27 cellular contexts compared by ENCODE assay signal in the genomic region with DNA sequence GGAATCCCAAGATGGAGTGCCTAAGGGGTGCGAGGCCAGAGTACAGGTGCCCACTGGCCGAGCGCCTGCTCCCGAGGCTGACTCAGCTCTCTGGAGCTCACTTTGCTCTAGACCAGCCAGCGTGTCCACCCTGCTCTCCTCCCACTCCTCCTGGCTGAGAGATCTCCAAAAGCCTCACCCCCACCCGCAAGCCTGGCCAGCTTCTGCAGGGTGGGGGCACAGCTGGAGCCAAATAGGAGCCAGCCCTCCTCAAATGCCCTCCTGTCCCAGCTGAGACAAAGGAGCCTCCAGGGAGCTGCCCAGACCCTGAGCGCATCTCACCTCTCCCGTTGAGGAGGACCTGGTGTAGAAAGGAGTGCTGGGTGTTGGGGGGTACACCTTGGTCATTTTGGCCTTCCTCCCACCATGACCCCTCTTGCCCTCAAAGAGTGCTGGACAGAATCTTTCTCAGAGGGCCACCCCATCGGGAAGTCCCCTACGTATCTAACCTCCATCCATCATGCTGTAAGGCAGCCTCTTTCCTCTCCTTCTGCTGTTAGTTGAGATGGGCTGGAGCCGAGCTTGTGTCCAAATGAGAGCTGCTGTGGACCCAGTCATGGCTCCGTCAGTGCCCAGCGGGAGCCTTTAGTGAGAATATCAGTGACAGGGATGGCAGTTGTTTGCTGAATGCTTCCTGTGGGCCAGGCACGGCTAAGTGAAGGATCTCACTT.
"Had no signal": no experiment of that assay in that cellular context is flagged by ENCODE, and none has a peak within 500 bp of the region (broad histone marks: within the 10 kb centered on the region; RNA-seq: fewer than 3 reads in every experiment).

No MANE protein-coding gene starts in this region.

- H3K27me3 ChIP-seq: Peyer's patch had no signal

- ATAC-seq: activated CD8-positive, alpha-beta memory T cell treated with anti-CD3 and anti-CD28 coated beads, Interleukin-2, amount 10 ng/mL, durations not matched to agents 7 days and 5 days; activated naive CD8-positive, alpha-beta T cell treated with anti-CD3 and anti-CD28 coated beads, Interleukin-2, amount 50 U/mL, for 24 hours; SK-N-SH treated with all-trans-retinoic acid at 6 μM for 48 hours; T-cell had no signal

- H3K27ac ChIP-seq: Peyer's patch, WERI-Rb-1 had no signal

- H3K9me3 ChIP-seq: Peyer's patch had no signal

- DNase-seq: activated CD4-positive, alpha-beta memory T cell treated with anti-CD3 and anti-CD28 coated beads, Interleukin-2, amount 10 ng/mL, durations not matched to agents 7 days and 5 days; activated CD4-positive, alpha-beta T cell treated with anti-CD3 and anti-CD28 coated beads for 1 hour; activated CD4-positive, alpha-beta T cell treated with anti-CD3 and anti-CD28 coated beads for 48 hours; activated CD4-positive, CD25-positive, alpha-beta regulatory T cell; activated CD8-positive, alpha-beta memory T cell treated with anti-CD3 and anti-CD28 coated beads for 24 hours; activated CD8-positive, alpha-beta memory T cell treated with anti-CD3 and anti-CD28 coated beads, Interleukin-2, amount 10 ng/mL, durations not matched to agents 7 days and 5 days; activated CD8-positive, alpha-beta memory T cell treated with anti-CD3 and anti-CD28 coated beads, Interleukin-2, amount 50 U/mL, for 48 hours; activated effector memory CD4-positive, alpha-beta T cell treated with Interleukin-2 at 50 U/mL for 16 hours; activated naive CD4-positive, alpha-beta T cell treated with anti-CD3 and anti-CD28 coated beads, Interleukin-2, amount 10 ng/mL, durations not matched to agents 7 days and 5 days; activated naive CD8-positive, alpha-beta T cell treated with anti-CD3 and anti-CD28 coated beads, Interleukin-2, amount 50 U/mL, for 24 hours; cerebellar nuclear complex; Karpas-422; KBM-7; NCI-H1417 treated with DMSO at 0.1 percent for 48 hours; NCI-H187 treated with DMSO at 0.1 percent for 48 hours; NCI-H2081; NCI-H2171 treated with DMSO at 0.1 percent for 48 hours; NCI-H446 treated with DMSO at 0.1 percent for 48 hours; NCI-H524 treated with DMSO at 0.1 percent for 48 hours; Peyer's patch; RPMI8226; SHP77 treated with DMSO at 0.1 percent for 48 hours; T-cell; T-helper 2 cell; T-helper 9 cell; WERI-Rb-1 had no signal

- H3K4me1 ChIP-seq: Peyer's patch had no signal

- H3K36me3 ChIP-seq: Peyer's patch, WERI-Rb-1 had no signal

- H3K4me3 ChIP-seq: Peyer's patch had no signal
